ENCODE assay signal across 1 cellular context in the genomic region with DNA sequence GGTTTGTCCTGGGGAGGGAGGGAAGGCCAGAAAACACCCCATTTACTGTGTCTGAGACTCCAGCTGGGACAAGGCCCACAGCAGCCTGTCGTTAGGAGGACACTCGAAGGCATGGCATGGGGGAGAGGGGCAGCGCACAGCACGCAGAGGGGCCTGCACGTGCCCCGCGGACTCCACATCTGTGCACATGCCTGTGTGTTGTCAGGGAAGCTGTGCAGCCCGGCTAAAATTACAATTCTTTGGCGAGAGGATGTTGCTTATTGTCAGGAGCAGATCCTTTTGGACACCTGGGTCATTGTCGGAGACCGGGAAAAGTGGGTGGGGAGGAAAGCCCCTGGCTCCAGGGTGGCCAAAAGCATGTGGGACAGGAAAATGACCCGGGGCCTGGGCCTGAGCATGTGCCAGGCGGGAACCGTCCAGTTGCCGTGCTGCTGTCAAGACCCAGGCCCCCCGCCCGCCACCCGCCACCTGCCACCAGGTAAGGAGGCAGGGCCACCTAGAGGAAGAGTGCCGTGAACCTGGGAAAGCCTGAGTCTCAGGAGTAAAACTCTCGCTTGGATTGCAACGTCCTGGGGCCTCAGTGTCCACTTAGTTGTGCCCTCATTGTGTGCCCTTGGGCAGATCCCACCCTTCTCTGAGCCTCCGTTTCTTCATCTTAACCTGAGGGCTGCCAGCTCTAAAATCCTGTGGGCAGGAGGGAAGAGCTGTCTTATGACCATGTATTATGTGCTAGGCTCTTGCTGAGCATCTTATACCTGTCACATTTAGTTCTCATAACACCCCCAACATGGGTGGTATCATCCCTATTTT.
TF ChIP-seq lines count a peak whose summit lies in the region.

No MANE protein-coding gene starts in this region.

TF ChIP-seq in HCT116, 20 proteins besides CTCF, POLR2A, EP300 and RAD21 (continued from another document):
- TF ChIP-seq, protein P1, sequence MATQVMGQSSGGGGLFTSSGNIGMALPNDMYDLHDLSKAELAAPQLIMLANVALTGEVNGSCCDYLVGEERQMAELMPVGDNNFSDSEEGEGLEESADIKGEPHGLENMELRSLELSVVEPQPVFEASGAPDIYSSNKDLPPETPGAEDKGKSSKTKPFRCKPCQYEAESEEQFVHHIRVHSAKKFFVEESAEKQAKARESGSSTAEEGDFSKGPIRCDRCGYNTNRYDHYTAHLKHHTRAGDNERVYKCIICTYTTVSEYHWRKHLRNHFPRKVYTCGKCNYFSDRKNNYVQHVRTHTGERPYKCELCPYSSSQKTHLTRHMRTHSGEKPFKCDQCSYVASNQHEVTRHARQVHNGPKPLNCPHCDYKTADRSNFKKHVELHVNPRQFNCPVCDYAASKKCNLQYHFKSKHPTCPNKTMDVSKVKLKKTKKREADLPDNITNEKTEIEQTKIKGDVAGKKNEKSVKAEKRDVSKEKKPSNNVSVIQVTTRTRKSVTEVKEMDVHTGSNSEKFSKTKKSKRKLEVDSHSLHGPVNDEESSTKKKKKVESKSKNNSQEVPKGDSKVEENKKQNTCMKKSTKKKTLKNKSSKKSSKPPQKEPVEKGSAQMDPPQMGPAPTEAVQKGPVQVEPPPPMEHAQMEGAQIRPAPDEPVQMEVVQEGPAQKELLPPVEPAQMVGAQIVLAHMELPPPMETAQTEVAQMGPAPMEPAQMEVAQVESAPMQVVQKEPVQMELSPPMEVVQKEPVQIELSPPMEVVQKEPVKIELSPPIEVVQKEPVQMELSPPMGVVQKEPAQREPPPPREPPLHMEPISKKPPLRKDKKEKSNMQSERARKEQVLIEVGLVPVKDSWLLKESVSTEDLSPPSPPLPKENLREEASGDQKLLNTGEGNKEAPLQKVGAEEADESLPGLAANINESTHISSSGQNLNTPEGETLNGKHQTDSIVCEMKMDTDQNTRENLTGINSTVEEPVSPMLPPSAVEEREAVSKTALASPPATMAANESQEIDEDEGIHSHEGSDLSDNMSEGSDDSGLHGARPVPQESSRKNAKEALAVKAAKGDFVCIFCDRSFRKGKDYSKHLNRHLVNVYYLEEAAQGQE (IDR thresholded peaks at IDR 0.05; ENCODE audit: low read depth): no peak
- TF ChIP-seq TCF7L2 (IDR thresholded peaks at IDR 0.05; ENCODE audit: borderline replicate concordance, extremely low read depth, insufficient read depth, insufficient read length): no peak
- TF ChIP-seq YY1 (IDR thresholded peaks at IDR 0.05; ENCODE audit: extremely low read depth, insufficient replicate concordance, low read depth, low read length): no peak
- TF ChIP-seq, protein P2, sequence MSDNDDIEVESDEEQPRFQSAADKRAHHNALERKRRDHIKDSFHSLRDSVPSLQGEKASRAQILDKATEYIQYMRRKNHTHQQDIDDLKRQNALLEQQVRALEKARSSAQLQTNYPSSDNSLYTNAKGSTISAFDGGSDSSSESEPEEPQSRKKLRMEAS (IDR thresholded peaks at IDR 0.05): no peak
- no peak for TF ChIP-seq CEBPB (IDR thresholded peaks at IDR 0.05; ENCODE audit: low read depth)
- no peak for TF ChIP-seq EGR1 (IDR thresholded peaks at IDR 0.05; ENCODE audit: low read depth)
- TF ChIP-seq ZFX (IDR thresholded peaks at IDR 0.05): no peak
